In genomic region chr3:157159037-157159761, GRCh38 we compare ENCODE assay signal across 8 cellular contexts. TPM values are rescaled to one million over a fixed set of nuclear protein-coding genes. Genes with fewer than 3 reads are reported as not detected.
DNase-seq lines count a peak whose midpoint lies in the region; ATAC-seq lines count a peak whose summit lies in the region.

No MANE protein-coding gene starts in this region.

- H3K27ac ChIP-seq in mesodermal cell (ENCODE audit: low read depth, low read length, severe bottlenecking), result peak overlapping the region; percentile 99

- H3K4me1 ChIP-seq in mesodermal cell (ENCODE audit: control insufficient read depth, insufficient read depth, low read length, poor library complexity, severe bottlenecking), result peaks cover 8% of the 10 kb centered on the region

- H3K36me3 ChIP-seq in mesodermal cell (ENCODE audit: control insufficient read depth, insufficient read depth, low read length), result peaks cover 35% of the 10 kb centered on the region

- 0 to 1% methylated on average over 16 to 24 of the region's 46 CpGs for WGBS in mesodermal cell (ENCODE audit: insufficient coverage in 2 of 2), 2 experiments

- POLR2A ChIA-PET in activated CD4-positive, alpha-beta memory T cell treated with anti-CD3 and anti-CD28 coated beads, Interleukin-2, amount 10 ng/mL, durations not matched to agents 7 days and 5 days (lab: Charles Lee), result interaction anchor here (0.8 to 8.7 kb wide), 31 partner anchors 9 to 1306 kb away, joined by 3 to 830 read pairs (median 8); partner anchors contain the start of genes SSR3 and TIPARP

- H3K27me3 Mint-ChIP-seq in activated CD4-positive, alpha-beta memory T cell treated with anti-CD3 and anti-CD28 coated beads, Interleukin-2, amount 10 ng/mL, durations not matched to agents 7 days and 5 days, result no peaks in the 10 kb centered on the region

- H3K4me3 Mint-ChIP-seq in activated CD4-positive, alpha-beta memory T cell treated with anti-CD3 and anti-CD28 coated beads, Interleukin-2, amount 10 ng/mL, durations not matched to agents 7 days and 5 days, result peak overlapping the region; percentile 100

- DNase-seq in A172 (ENCODE audit: low spot score), result peak; percentile 40
- DNase-seq in NCI-H446 (lab: John Stamatoyannopoulos, UW), result peak; percentile 20 to 56
- DNase-seq in activated CD4-positive, alpha-beta memory T cell treated with anti-CD3 and anti-CD28 coated beads, Interleukin-2, amount 10 ng/mL, durations not matched to agents 7 days and 5 days, result peak; percentile 83
- peak; percentile 75 for DNase-seq in effector CD4-positive, alpha-beta T cell
- peak; percentile 58 to 59 for DNase-seq in stimulated activated CD8-positive, alpha-beta memory T cell treated with anti-CD3 and anti-CD28 coated beads, Interleukin-15, amount 100 ng/mL, for 4 hours (ENCODE audit: low read depth in 2 of 2)

- no peaks in the 10 kb centered on the region for H3K9me3 ChIP-seq in mesodermal cell (ENCODE audit: control insufficient read depth, low read length)

- peaks cover 63% of the 10 kb centered on the region for H3K4me1 Mint-ChIP-seq in activated CD4-positive, alpha-beta memory T cell treated with anti-CD3 and anti-CD28 coated beads, Interleukin-2, amount 10 ng/mL, durations not matched to agents 7 days and 5 days

- peak overlapping the region; percentile 97 for H3K4me3 ChIP-seq in mesodermal cell (ENCODE audit: extremely low read depth, insufficient read depth, low read length, poor library complexity, severe bottlenecking)

- peak overlapping the region; percentile 100 for H3K27ac Mint-ChIP-seq in activated CD4-positive, alpha-beta memory T cell treated with anti-CD3 and anti-CD28 coated beads, Interleukin-2, amount 10 ng/mL, durations not matched to agents 7 days and 5 days

- CTCF ChIA-PET in activated CD4-positive, alpha-beta memory T cell treated with anti-CD3 and anti-CD28 coated beads, Interleukin-2, amount 10 ng/mL, durations not matched to agents 7 days and 5 days (lab: Charles Lee), result interaction anchor here (1.1 to 5.6 kb wide), 6 partner anchors 9 to 486 kb away, joined by 4 to 92 read pairs (median 12); partner anchors contain the start of gene TIPARP

- peak; percentile 20 for ATAC-seq in GM18520 (IDR thresholded peaks at IDR 0.05; ENCODE audit: unreplicated experiment)
- peak; percentile 30 for ATAC-seq in HG03097 (IDR thresholded peaks at IDR 0.05; ENCODE audit: low FRiP score, unreplicated experiment)

- H3K9me3 Mint-ChIP-seq in activated CD4-positive, alpha-beta memory T cell treated with anti-CD3 and anti-CD28 coated beads, Interleukin-2, amount 10 ng/mL, durations not matched to agents 7 days and 5 days, result no peaks in the 10 kb centered on the region

- peaks cover 59% of the 10 kb centered on the region for H3K36me3 Mint-ChIP-seq in activated CD4-positive, alpha-beta memory T cell treated with anti-CD3 and anti-CD28 coated beads, Interleukin-2, amount 10 ng/mL, durations not matched to agents 7 days and 5 days (ENCODE audit: low read depth)

RNA-seq across cellular contexts. Expression of gene CCNL1, which starts 0.7 kb away (rescaled TPM):
- total RNA-seq in A172 (2014; rRNA removed; shearing (Covaris generic)), result 69.1 and 75.0 TPM in 2 replicates
- total RNA-seq in activated CD4-positive, alpha-beta memory T cell treated with anti-CD3 and anti-CD28 coated beads, Interleukin-2, amount 10 ng/mL, durations not matched to agents 7 days and 5 days, result 100 to 1,000 TPM; 223 to 249 TPM
- polyA plus RNA-seq in mesodermal cell (2013, experiment 1 of 2), result 71.1 TPM
- polyA plus RNA-seq in mesodermal cell (2013, experiment 2 of 2), result 69.7 TPM

Comparison
In these comparisons a context has a peak if more than half of its experiments do, and no peak if none do; other contexts are left out.
1. Peak in every context shown above with its lines: DNase-seq, ATAC-seq, H3K4me3 ChIP-seq and H3K27ac ChIP-seq.